Comparison of ENCODE assay signal across 1 cellular context in genomic region chr18:35478520-35479435, GRCh38.
TF ChIP-seq lines count a peak whose summit lies in the region.

No MANE protein-coding gene starts in this region.

TF ChIP-seq in HepG2, 621 proteins besides CTCF, POLR2A, EP300 and RAD21 (continued from another document and continues in another):
- TF ChIP-seq PATZ1 (CRISPR knock-in tag; IDR thresholded peaks at IDR 0.05) (peak; percentile 50), ZSCAN29 (CRISPR knock-in tag; conservative IDR thresholded peaks at IDR 0.05) (no peak), HNF4G (IDR thresholded peaks at IDR 0.05; ENCODE audit: borderline replicate concordance, low read depth, low read length) (peak; percentile 66; the same call in 1 of the 2 replicates), HNF4G (CRISPR knock-in tag; IDR thresholded peaks at IDR 0.05; ENCODE audit: borderline replicate concordance, low read depth) (no peak), PHF21A (CRISPR knock-in tag; IDR thresholded peaks at IDR 0.05) (no peak), ATF7 (IDR thresholded peaks at IDR 0.05) (peak; percentile 56; the same call in 1 of the 2 replicates), ATF7 (CRISPR knock-in tag; IDR thresholded peaks at IDR 0.05) (no peak), TARDBP (CRISPR knock-in tag; IDR thresholded peaks at IDR 0.05) (no peak), PAF1 (CRISPR knock-in tag; IDR thresholded peaks at IDR 0.05) (no peak), SOX5 (CRISPR knock-in tag; IDR thresholded peaks at IDR 0.05; ENCODE audit: borderline replicate concordance) (peak; percentile 59; the same call in 1 of the 2 replicates), SIX4 (CRISPR knock-in tag; IDR thresholded peaks at IDR 0.05) (no peak), MEIS1 (CRISPR knock-in tag; IDR thresholded peaks at IDR 0.05; ENCODE audit: borderline replicate concordance) (no peak), DPF2 (CRISPR knock-in tag; IDR thresholded peaks at IDR 0.05; ENCODE audit: borderline replicate concordance, low read depth) (no peak), ZNF775 (CRISPR knock-in tag; IDR thresholded peaks at IDR 0.05; ENCODE audit: borderline replicate concordance) (peak; percentile 85), KAT2B (IDR thresholded peaks at IDR 0.05; ENCODE audit: borderline replicate concordance, low read depth, low read length) (no peak), ONECUT2 (CRISPR knock-in tag; IDR thresholded peaks at IDR 0.05) (no peak), BRCA1 (CRISPR knock-in tag; IDR thresholded peaks at IDR 0.05) (no peak), SMAD3 (CRISPR knock-in tag; IDR thresholded peaks at IDR 0.05) (0 out of 2 replicates have a peak, but pooled peaks have one; percentile 21), ATF1 (CRISPR knock-in tag; IDR thresholded peaks at IDR 0.05) (peak; percentile 73), GATA4 (IDR thresholded peaks at IDR 0.05; ENCODE audit: borderline replicate concordance, low read depth) (no peak), MAFF (IDR thresholded peaks at IDR 0.05; ENCODE audit: low read depth, low read length) (no peak), SATB2 (CRISPR knock-in tag; IDR thresholded peaks at IDR 0.05) (no peak), NFYC (CRISPR knock-in tag; IDR thresholded peaks at IDR 0.05) (peak; percentile 57), PCBP1 (IDR thresholded peaks at IDR 0.05; ENCODE audit: borderline replicate concordance, low read depth, low read length) (no peak), ATF6 (CRISPR knock-in tag; conservative IDR thresholded peaks at IDR 0.05) (no peak), RARG (CRISPR knock-in tag; IDR thresholded peaks at IDR 0.05; ENCODE audit: low read depth) (no peak), ZFP36L2 (CRISPR knock-in tag; IDR thresholded peaks at IDR 0.05) (no peak), CBX5 (CRISPR knock-in tag; IDR thresholded peaks at IDR 0.05; ENCODE audit: borderline replicate concordance) (0 out of 2 replicates have a peak, but pooled peaks have one; percentile 47), ZNF34 (CRISPR knock-in tag; IDR thresholded peaks at IDR 0.05; ENCODE audit: borderline replicate concordance) (no peak), ZNF468 (CRISPR knock-in tag; IDR thresholded peaks at IDR 0.05) (no peak), TSC22D2 (CRISPR knock-in tag; IDR thresholded peaks at IDR 0.05; ENCODE audit: borderline replicate concordance) (no peak), ZNF569 (CRISPR knock-in tag; IDR thresholded peaks at IDR 0.05; ENCODE audit: borderline replicate concordance) (no peak), ZFP41 (CRISPR knock-in tag; IDR thresholded peaks at IDR 0.05; ENCODE audit: borderline replicate concordance) (no peak), KLF13 (CRISPR knock-in tag; IDR thresholded peaks at IDR 0.05) (no peak), ZNF292 (CRISPR knock-in tag; IDR thresholded peaks at IDR 0.05; ENCODE audit: borderline replicate concordance, low read depth) (peak; percentile 87; the same call in 1 of the 2 replicates), ZNF33A (CRISPR knock-in tag; IDR thresholded peaks at IDR 0.05; ENCODE audit: borderline replicate concordance) (no peak), CBX2 (IDR thresholded peaks at IDR 0.05; ENCODE audit: low read depth, low read length) (no peak), CBX2 (CRISPR knock-in tag; IDR thresholded peaks at IDR 0.05; ENCODE audit: low read depth) (no peak), ZNF350 (CRISPR knock-in tag; IDR thresholded peaks at IDR 0.05; ENCODE audit: borderline replicate concordance, low read depth) (no peak), ZNF629 (CRISPR knock-in tag; conservative IDR thresholded peaks at IDR 0.05) (no peak), SP5 (CRISPR knock-in tag; IDR thresholded peaks at IDR 0.05; ENCODE audit: borderline replicate concordance, low read depth) (no peak), SMAD1 (CRISPR knock-in tag; IDR thresholded peaks at IDR 0.05; ENCODE audit: borderline replicate concordance, low read depth) (no peak), SNAPC2 (CRISPR knock-in tag; IDR thresholded peaks at IDR 0.05) (no peak), JDP2 (CRISPR knock-in tag; IDR thresholded peaks at IDR 0.05; ENCODE audit: borderline replicate concordance) (no peak), KDM2A (CRISPR knock-in tag; IDR thresholded peaks at IDR 0.05; ENCODE audit: borderline replicate concordance, low read depth) (peak; percentile 40; the same call in 1 of the 2 replicates), ZSCAN31 (CRISPR knock-in tag; IDR thresholded peaks at IDR 0.05; ENCODE audit: low read depth) (no peak)
- TF ChIP-seq, protein P1, sequence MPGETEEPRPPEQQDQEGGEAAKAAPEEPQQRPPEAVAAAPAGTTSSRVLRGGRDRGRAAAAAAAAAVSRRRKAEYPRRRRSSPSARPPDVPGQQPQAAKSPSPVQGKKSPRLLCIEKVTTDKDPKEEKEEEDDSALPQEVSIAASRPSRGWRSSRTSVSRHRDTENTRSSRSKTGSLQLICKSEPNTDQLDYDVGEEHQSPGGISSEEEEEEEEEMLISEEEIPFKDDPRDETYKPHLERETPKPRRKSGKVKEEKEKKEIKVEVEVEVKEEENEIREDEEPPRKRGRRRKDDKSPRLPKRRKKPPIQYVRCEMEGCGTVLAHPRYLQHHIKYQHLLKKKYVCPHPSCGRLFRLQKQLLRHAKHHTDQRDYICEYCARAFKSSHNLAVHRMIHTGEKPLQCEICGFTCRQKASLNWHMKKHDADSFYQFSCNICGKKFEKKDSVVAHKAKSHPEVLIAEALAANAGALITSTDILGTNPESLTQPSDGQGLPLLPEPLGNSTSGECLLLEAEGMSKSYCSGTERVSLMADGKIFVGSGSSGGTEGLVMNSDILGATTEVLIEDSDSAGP (CRISPR knock-in tag; IDR thresholded peaks at IDR 0.05; ENCODE audit: borderline replicate concordance) = no peak
- TF ChIP-seq, protein P2, sequence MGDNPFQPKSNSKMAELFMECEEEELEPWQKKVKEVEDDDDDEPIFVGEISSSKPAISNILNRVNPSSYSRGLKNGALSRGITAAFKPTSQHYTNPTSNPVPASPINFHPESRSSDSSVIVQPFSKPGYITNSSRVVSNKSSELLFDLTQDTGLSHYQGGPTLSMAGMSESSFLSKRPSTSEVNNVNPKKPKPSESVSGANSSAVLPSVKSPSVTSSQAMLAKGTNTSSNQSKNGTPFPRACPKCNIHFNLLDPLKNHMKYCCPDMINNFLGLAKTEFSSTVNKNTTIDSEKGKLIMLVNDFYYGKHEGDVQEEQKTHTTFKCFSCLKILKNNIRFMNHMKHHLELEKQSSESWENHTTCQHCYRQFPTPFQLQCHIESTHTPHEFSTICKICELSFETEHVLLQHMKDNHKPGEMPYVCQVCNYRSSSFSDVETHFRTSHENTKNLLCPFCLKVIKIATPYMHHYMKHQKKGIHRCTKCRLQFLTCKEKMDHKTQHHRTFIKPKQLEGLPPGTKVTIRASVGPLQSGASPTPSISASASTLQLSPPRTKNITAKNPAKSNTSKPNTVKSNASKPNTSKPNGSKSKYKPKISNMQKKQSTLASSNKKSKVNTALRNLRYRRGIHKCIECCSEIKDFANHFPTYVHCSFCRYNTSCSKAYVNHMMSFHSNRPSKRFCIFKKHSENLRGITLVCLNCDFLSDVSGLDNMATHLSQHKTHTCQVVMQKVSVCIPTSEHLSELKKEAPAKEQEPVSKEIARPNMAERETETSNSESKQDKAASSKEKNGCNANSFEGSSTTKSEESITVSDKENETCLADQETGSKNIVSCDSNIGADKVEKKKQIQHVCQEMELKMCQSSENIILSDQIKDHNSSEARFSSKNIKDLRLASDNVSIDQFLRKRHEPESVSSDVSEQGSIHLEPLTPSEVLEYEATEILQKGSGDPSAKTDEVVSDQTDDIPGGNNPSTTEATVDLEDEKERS (CRISPR knock-in tag; IDR thresholded peaks at IDR 0.05) = no peak
- TF ChIP-seq, protein P3, sequence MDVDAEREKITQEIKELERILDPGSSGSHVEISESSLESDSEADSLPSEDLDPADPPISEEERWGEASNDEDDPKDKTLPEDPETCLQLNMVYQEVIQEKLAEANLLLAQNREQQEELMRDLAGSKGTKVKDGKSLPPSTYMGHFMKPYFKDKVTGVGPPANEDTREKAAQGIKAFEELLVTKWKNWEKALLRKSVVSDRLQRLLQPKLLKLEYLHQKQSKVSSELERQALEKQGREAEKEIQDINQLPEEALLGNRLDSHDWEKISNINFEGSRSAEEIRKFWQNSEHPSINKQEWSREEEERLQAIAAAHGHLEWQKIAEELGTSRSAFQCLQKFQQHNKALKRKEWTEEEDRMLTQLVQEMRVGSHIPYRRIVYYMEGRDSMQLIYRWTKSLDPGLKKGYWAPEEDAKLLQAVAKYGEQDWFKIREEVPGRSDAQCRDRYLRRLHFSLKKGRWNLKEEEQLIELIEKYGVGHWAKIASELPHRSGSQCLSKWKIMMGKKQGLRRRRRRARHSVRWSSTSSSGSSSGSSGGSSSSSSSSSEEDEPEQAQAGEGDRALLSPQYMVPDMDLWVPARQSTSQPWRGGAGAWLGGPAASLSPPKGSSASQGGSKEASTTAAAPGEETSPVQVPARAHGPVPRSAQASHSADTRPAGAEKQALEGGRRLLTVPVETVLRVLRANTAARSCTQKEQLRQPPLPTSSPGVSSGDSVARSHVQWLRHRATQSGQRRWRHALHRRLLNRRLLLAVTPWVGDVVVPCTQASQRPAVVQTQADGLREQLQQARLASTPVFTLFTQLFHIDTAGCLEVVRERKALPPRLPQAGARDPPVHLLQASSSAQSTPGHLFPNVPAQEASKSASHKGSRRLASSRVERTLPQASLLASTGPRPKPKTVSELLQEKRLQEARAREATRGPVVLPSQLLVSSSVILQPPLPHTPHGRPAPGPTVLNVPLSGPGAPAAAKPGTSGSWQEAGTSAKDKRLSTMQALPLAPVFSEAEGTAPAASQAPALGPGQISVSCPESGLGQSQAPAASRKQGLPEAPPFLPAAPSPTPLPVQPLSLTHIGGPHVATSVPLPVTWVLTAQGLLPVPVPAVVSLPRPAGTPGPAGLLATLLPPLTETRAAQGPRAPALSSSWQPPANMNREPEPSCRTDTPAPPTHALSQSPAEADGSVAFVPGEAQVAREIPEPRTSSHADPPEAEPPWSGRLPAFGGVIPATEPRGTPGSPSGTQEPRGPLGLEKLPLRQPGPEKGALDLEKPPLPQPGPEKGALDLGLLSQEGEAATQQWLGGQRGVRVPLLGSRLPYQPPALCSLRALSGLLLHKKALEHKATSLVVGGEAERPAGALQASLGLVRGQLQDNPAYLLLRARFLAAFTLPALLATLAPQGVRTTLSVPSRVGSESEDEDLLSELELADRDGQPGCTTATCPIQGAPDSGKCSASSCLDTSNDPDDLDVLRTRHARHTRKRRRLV (CRISPR knock-in tag; IDR thresholded peaks at IDR 0.05) = no peak
- TF ChIP-seq, protein P4, sequence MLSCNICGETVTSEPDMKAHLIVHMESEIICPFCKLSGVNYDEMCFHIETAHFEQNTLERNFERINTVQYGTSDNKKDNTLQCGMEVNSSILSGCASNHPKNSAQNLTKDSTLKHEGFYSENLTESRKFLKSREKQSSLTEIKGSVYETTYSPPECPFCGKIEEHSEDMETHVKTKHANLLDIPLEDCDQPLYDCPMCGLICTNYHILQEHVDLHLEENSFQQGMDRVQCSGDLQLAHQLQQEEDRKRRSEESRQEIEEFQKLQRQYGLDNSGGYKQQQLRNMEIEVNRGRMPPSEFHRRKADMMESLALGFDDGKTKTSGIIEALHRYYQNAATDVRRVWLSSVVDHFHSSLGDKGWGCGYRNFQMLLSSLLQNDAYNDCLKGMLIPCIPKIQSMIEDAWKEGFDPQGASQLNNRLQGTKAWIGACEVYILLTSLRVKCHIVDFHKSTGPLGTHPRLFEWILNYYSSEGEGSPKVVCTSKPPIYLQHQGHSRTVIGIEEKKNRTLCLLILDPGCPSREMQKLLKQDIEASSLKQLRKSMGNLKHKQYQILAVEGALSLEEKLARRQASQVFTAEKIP (CRISPR knock-in tag; IDR thresholded peaks at IDR 0.05; ENCODE audit: borderline replicate concordance) = no peak
- TF ChIP-seq, protein P5, sequence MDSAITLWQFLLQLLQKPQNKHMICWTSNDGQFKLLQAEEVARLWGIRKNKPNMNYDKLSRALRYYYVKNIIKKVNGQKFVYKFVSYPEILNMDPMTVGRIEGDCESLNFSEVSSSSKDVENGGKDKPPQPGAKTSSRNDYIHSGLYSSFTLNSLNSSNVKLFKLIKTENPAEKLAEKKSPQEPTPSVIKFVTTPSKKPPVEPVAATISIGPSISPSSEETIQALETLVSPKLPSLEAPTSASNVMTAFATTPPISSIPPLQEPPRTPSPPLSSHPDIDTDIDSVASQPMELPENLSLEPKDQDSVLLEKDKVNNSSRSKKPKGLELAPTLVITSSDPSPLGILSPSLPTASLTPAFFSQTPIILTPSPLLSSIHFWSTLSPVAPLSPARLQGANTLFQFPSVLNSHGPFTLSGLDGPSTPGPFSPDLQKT (CRISPR knock-in tag; IDR thresholded peaks at IDR 0.05; ENCODE audit: borderline replicate concordance) = no peak
- TF ChIP-seq, protein P6, sequence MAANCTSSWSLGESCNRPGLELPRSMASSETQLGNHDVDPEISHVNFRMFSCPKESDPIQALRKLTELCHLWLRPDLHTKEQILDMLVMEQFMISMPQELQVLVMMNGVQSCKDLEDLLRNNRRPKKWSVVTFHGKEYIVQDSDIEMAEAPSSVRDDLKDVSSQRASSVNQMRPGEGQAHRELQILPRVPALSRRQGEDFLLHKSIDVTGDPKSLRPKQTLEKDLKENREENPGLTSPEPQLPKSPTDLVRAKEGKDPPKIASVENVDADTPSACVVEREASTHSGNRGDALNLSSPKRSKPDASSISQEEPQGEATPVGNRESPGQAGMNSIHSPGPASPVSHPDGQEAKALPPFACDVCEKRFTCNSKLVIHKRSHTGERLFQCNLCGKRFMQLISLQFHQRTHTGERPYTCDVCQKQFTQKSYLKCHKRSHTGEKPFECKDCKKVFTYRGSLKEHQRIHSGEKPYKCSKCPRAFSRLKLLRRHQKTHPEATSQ (CRISPR knock-in tag; IDR thresholded peaks at IDR 0.05; ENCODE audit: borderline replicate concordance) = no peak
